ENCODE assay signal across 1 cellular context in the genomic region with DNA sequence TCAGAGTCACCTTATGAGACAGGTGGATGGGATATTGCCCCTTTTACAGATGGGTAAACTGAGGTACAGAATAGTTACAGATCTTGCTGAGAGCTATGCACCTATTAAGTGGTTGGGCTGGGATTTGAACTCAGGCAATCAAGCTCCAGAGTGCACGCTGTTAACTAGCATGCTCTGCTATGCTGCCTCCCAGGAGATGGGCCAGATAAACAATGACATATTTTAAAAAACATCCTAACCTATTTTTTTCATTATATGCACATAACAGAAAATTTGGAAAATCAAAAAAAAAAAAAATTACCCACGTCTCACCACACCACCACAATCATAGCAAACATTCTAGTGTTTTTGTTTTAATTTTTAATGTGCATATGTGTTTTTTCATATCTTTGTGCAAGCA.
TF ChIP-seq lines count a peak whose summit lies in the region.

No MANE protein-coding gene starts in this region.

TF ChIP-seq in HepG2, 621 proteins besides CTCF, POLR2A, EP300 and RAD21 (continued from another document):
- TF ChIP-seq RAD51 (IDR thresholded peaks at IDR 0.05; ENCODE audit: borderline replicate concordance) (no peak), RELA (CRISPR knock-in tag; IDR thresholded peaks at IDR 0.05) (no peak)
- TF ChIP-seq, protein P1, sequence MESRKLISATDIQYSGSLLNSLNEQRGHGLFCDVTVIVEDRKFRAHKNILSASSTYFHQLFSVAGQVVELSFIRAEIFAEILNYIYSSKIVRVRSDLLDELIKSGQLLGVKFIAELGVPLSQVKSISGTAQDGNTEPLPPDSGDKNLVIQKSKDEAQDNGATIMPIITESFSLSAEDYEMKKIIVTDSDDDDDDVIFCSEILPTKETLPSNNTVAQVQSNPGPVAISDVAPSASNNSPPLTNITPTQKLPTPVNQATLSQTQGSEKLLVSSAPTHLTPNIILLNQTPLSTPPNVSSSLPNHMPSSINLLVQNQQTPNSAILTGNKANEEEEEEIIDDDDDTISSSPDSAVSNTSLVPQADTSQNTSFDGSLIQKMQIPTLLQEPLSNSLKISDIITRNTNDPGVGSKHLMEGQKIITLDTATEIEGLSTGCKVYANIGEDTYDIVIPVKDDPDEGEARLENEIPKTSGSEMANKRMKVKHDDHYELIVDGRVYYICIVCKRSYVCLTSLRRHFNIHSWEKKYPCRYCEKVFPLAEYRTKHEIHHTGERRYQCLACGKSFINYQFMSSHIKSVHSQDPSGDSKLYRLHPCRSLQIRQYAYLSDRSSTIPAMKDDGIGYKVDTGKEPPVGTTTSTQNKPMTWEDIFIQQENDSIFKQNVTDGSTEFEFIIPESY (CRISPR knock-in tag; IDR thresholded peaks at IDR 0.05), result no peak
